In the genomic region with DNA sequence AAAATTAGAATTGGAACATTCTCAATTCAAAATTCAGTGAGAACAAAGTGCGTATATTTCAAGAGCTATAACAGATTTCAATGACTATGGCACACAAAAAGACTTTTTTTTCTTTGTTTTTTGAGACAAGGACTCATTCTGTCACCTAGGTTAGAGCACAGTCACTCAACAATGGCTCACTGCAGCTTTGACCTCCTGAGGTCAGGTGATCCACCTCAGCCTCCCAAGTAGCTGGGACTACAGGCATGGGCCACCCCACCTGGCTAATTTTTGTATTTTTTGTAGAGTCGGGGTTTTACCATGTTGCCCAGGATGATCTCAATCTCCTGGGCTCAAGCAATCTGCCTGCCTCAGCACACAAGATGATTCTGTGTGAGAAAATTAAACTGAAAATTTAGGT, we compare ENCODE assay signal across 19 cellular contexts. TPM values are rescaled to one million over a fixed set of nuclear protein-coding genes. Genes with fewer than 3 reads are reported as not detected.
DNase-seq lines count a peak whose midpoint lies in the region; ATAC-seq, FAIRE-seq and TF ChIP-seq lines count a peak whose summit lies in the region.
"Had no signal": no experiment of that assay in that cellular context is flagged by ENCODE, and none has a peak within 500 bp of the region (broad histone marks: within the 10 kb centered on the region; RNA-seq: fewer than 3 reads in every experiment).

No MANE protein-coding gene starts in this region.

- H3K27ac Mint-ChIP-seq in activated naive CD8-positive, alpha-beta T cell treated with anti-CD3 and anti-CD28 coated beads, Interleukin-2, amount 50 U/mL, for 24 hours: no peak overlapping the region
- H3K27ac Mint-ChIP-seq in activated naive CD8-positive, alpha-beta T cell treated with anti-CD3 and anti-CD28 coated beads for 36 hours: no peak overlapping the region
- peak overlapping the region; percentile 59 for H3K27ac Mint-ChIP-seq in progenitor cell of endocrine pancreas
- no peak overlapping the region for H3K27ac Mint-ChIP-seq in endothelial cell (ENCODE audit: unreplicated experiment)
- H3K27ac Mint-ChIP-seq: B cell had no signal

- peaks cover 25% of the 10 kb centered on the region for H3K4me1 ChIP-seq in MM.1S (ENCODE audit: low read length)

- TF ChIP-seq CTCF in MM.1S (IDR thresholded peaks at IDR 0.05; ENCODE audit: low read length): no peak
- TF ChIP-seq CTCF in progenitor cell of endocrine pancreas (IDR thresholded peaks at IDR 0.05; ENCODE audit: unreplicated experiment): no peak
- no peak for TF ChIP-seq CTCF in endothelial cell (IDR thresholded peaks at IDR 0.05; ENCODE audit: unreplicated experiment)

- no peaks in the 10 kb centered on the region for H3K9me3 Mint-ChIP-seq in activated naive CD8-positive, alpha-beta T cell treated with anti-CD3 and anti-CD28 coated beads, Interleukin-2, amount 50 U/mL, for 24 hours
- H3K9me3 Mint-ChIP-seq in activated naive CD8-positive, alpha-beta T cell treated with anti-CD3 and anti-CD28 coated beads for 36 hours: no peaks in the 10 kb centered on the region
- H3K9me3 Mint-ChIP-seq in progenitor cell of endocrine pancreas (ENCODE audit: low read depth): no peaks in the 10 kb centered on the region
- H3K9me3 Mint-ChIP-seq in endothelial cell (ENCODE audit: unreplicated experiment): no peaks in the 10 kb centered on the region
- H3K9me3 Mint-ChIP-seq: CD14-positive monocyte had no signal

- H3K9me2 ChIP-seq in MM.1S (replicated peaks; ENCODE audit: insufficient read depth, low read length): no peaks in the 10 kb centered on the region

- no peaks in the 10 kb centered on the region for H3K27me3 ChIP-seq in MM.1S (replicated peaks; ENCODE audit: insufficient read depth, low read length)

- no peak overlapping the region for H3K9ac ChIP-seq in MM.1S (ENCODE audit: low read length)

- H3K4me2 ChIP-seq in MM.1S (ENCODE audit: low read depth, low read length): no peak overlapping the region

- peak; percentile 36 for ATAC-seq in activated naive CD8-positive, alpha-beta T cell treated with anti-CD3 and anti-CD28 coated beads, Interleukin-2, amount 50 U/mL, for 24 hours
- ATAC-seq: SK-N-SH treated with all-trans-retinoic acid at 6 μM for 48 hours had no signal

- no peaks in the 10 kb centered on the region for H3K27me3 Mint-ChIP-seq in activated naive CD8-positive, alpha-beta T cell treated with anti-CD3 and anti-CD28 coated beads, Interleukin-2, amount 50 U/mL, for 24 hours
- H3K27me3 Mint-ChIP-seq in activated naive CD8-positive, alpha-beta T cell treated with anti-CD3 and anti-CD28 coated beads for 36 hours: no peaks in the 10 kb centered on the region
- no peaks in the 10 kb centered on the region for H3K27me3 Mint-ChIP-seq in progenitor cell of endocrine pancreas
- peaks cover 2% of the 10 kb centered on the region for H3K27me3 Mint-ChIP-seq in endothelial cell (ENCODE audit: unreplicated experiment)
- H3K27me3 Mint-ChIP-seq: B cell had no signal

- no peak for DNase-seq in activated naive CD8-positive, alpha-beta T cell treated with anti-CD3 and anti-CD28 coated beads, Interleukin-2, amount 50 U/mL, for 24 hours
- no peak for DNase-seq in activated naive CD8-positive, alpha-beta T cell treated with anti-CD3 and anti-CD28 coated beads for 36 hours
- DNase-seq in MM.1S (peak; percentile 15), caudate nucleus (lab: John Stamatoyannopoulos, UW) (no peak), progenitor cell of endocrine pancreas (ENCODE audit: low spot score, unreplicated experiment) (no peak), H54 (ENCODE audit: insufficient read length, low spot score) (no peak), endothelial cell (ENCODE audit: low spot score) (no peak)
- no peak for DNase-seq in activated CD8-positive, alpha-beta memory T cell treated with anti-CD3 and anti-CD28 coated beads, Interleukin-2, amount 50 U/mL, for 4 hours
- DNase-seq: DMS53, GDM1, HCEC 1CT, IMR-90, Karpas-422, NCI-H187, NCI-H446 had no signal

- FAIRE-seq in H54 (lab: Jason Lieb, UNC): no peak
- FAIRE-seq: A204.1 had no signal

- no peaks in the 10 kb centered on the region; the same call in 1 of the 2 replicates for H3K36me3 ChIP-seq in MM.1S (replicated peaks; ENCODE audit: insufficient read depth, low read length)

- H3F3A ChIP-seq in MM.1S (ENCODE audit: insufficient read depth, low read length): 0 out of 2 replicates have a peak, but pooled peaks cover under 1% of the 10 kb centered on the region

- no peak overlapping the region for H3K4me3 Mint-ChIP-seq in activated naive CD8-positive, alpha-beta T cell treated with anti-CD3 and anti-CD28 coated beads, Interleukin-2, amount 50 U/mL, for 24 hours
- no peak overlapping the region for H3K4me3 Mint-ChIP-seq in activated naive CD8-positive, alpha-beta T cell treated with anti-CD3 and anti-CD28 coated beads for 36 hours
- H3K4me3 Mint-ChIP-seq in progenitor cell of endocrine pancreas (ENCODE audit: low read depth) (no peak overlapping the region), endothelial cell (ENCODE audit: unreplicated experiment) (no peak overlapping the region)
- H3K4me3 Mint-ChIP-seq: B cell, CD14-positive monocyte had no signal

- no peaks in the 10 kb centered on the region for H4K20me1 ChIP-seq in MM.1S (ENCODE audit: insufficient read depth, low read length)

- peaks cover 53% of the 10 kb centered on the region for H3K79me2 ChIP-seq in MM.1S (ENCODE audit: low read length)

- H2AFZ ChIP-seq in MM.1S (ENCODE audit: low read length): no peak overlapping the region

- H3K4me3 ChIP-seq in MM.1S (ENCODE audit: low read length): no peak overlapping the region

- H3K27ac ChIP-seq in MM.1S (ENCODE audit: low read length): no peak overlapping the region; the same call in 1 of the 2 replicates
- H3K27ac ChIP-seq in caudate nucleus (ENCODE audit: low read depth, low read length): peak overlapping the region; percentile 24

- peaks cover 15% of the 10 kb centered on the region for H3K36me3 Mint-ChIP-seq in activated naive CD8-positive, alpha-beta T cell treated with anti-CD3 and anti-CD28 coated beads, Interleukin-2, amount 50 U/mL, for 24 hours (ENCODE audit: low read depth)
- peaks cover 15% of the 10 kb centered on the region for H3K36me3 Mint-ChIP-seq in activated naive CD8-positive, alpha-beta T cell treated with anti-CD3 and anti-CD28 coated beads for 36 hours
- H3K36me3 Mint-ChIP-seq in progenitor cell of endocrine pancreas (ENCODE audit: insufficient read depth): peaks cover 10% of the 10 kb centered on the region
- no peaks in the 10 kb centered on the region for H3K36me3 Mint-ChIP-seq in endothelial cell (ENCODE audit: low read depth, unreplicated experiment)

- H3K4me1 Mint-ChIP-seq in activated naive CD8-positive, alpha-beta T cell treated with anti-CD3 and anti-CD28 coated beads, Interleukin-2, amount 50 U/mL, for 24 hours: peaks cover 25% of the 10 kb centered on the region
- peaks cover 30% of the 10 kb centered on the region for H3K4me1 Mint-ChIP-seq in activated naive CD8-positive, alpha-beta T cell treated with anti-CD3 and anti-CD28 coated beads for 36 hours
- H3K4me1 Mint-ChIP-seq in progenitor cell of endocrine pancreas (ENCODE audit: low read depth) (peaks cover 14% of the 10 kb centered on the region), endothelial cell (ENCODE audit: unreplicated experiment) (peaks cover 59% of the 10 kb centered on the region)

- no peak for TF ChIP-seq POLR2A in H54 (IDR thresholded peaks at IDR 0.05; ENCODE audit: low read depth, low read length)

- no peaks in the 10 kb centered on the region for H3K9me3 ChIP-seq in MM.1S (replicated peaks; ENCODE audit: insufficient read depth, low read length)

RNA-seq across cellular contexts. Expression of gene PIK3C2A, which starts 51.5 kb away (rescaled TPM):
- total RNA-seq in activated naive CD8-positive, alpha-beta T cell treated with anti-CD3 and anti-CD28 coated beads for 36 hours: 10 to 100 TPM; 27.8 to 28.5 TPM
- 96.0 and 106 TPM in 2 replicates for total RNA-seq in progenitor cell of endocrine pancreas
- 84.6 TPM for total RNA-seq in endothelial cell (ENCODE audit: unreplicated experiment)
